Comparison of ENCODE assay signal across 10 cellular contexts in the genomic region with DNA sequence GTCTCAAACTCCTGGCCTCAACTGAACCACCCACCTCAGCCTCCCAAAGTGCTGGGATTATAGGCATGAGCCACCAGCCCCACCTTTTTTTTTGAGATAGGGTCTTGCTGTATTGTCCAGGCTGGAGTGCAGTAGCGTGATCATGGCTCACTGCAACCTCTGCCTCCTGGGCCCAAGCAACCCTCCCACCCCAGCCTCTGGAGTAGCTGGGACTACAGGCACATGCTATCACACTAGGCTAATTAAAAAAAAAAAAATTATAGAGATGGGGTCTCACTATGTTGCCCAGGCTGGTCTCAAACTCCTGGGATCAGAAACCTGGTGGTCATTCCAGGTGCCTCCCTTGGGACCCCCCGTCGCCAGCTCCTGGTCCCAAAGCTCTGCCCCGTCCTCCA. TPM values are rescaled to one million over a fixed set of nuclear protein-coding genes. Genes with fewer than 3 reads are reported as not detected.
DNase-seq lines count a peak whose midpoint lies in the region; ATAC-seq, FAIRE-seq and TF ChIP-seq lines count a peak whose summit lies in the region.
"Had no signal": no experiment of that assay in that cellular context is flagged by ENCODE, and none has a peak within 500 bp of the region (broad histone marks: within the 10 kb centered on the region; RNA-seq: fewer than 3 reads in every experiment).

No MANE protein-coding gene starts in this region.

- intact Hi-C loops in Caco-2 (cut with micrococcal nuclease; ENCODE audit: unreplicated experiment): no loop called here
- intact Hi-C loops in HepG2 (cut with micrococcal nuclease; ENCODE audit: unreplicated experiment): no loop called here
- intact Hi-C loops in spleen (cut with DNase I; ENCODE audit: low total_unique reads): no loop called here
- intact Hi-C loops in mucosa of descending colon (cut with DNase I, micrococcal nuclease): no loop called here

- H3K36me3 Mint-ChIP-seq in Caco-2 (ENCODE audit: insufficient read depth, unreplicated experiment): peaks cover 47% of the 10 kb centered on the region
- no peaks in the 10 kb centered on the region for H3K36me3 Mint-ChIP-seq in astrocyte (ENCODE audit: low read depth, unreplicated experiment)

- TF ChIP-seq EP300 in HepG2 (IDR thresholded peaks at IDR 0.05; ENCODE audit: low read depth in 2 of 2, low read length in 2 of 2) (no peak), HepG2 (CRISPR knock-in tag; IDR thresholded peaks at IDR 0.05; ENCODE audit: borderline replicate concordance) (no peak)

- TF ChIP-seq RAD21 in HepG2 (CRISPR knock-in tag; IDR thresholded peaks at IDR 0.05): no peak

- H3K4me3 ChIP-seq in Caco-2 (ENCODE audit: low read depth, low read length) (no peak overlapping the region), astrocyte (ENCODE audit: insufficient read depth, low read depth, low read length) (no peak overlapping the region), HepG2 (replicated peaks in 1 of 3; ENCODE audit: insufficient read depth in 1 of 3, low read depth in 2 of 3, low read length in 3 of 3) (no peak overlapping the region), spleen (no peak overlapping the region), mucosa of descending colon (no peak overlapping the region)

- peak overlapping the region; percentile 77 for H3K27ac Mint-ChIP-seq in Caco-2 (ENCODE audit: unreplicated experiment)
- H3K27ac Mint-ChIP-seq in astrocyte (ENCODE audit: unreplicated experiment): no peak overlapping the region
- H3K27ac Mint-ChIP-seq: activated T-helper 2 cell treated with anti-CD3 and anti-CD28 coated beads, Interferon-gamma antibody, Interleukin-2, Interleukin-4, amounts not matched to agents 10 μg/mL and 5 μg/mL and 100 μg/mL, durations not matched to agents 14 hours and 24 hours and 36 hours had no signal

- TF ChIP-seq CTCF in Caco-2 (IDR thresholded peaks at IDR 0.05; ENCODE audit: insufficient read depth in 1 of 2, low read depth in 1 of 2, low read length in 1 of 2, severe bottlenecking in 1 of 2, unreplicated experiment in 1 of 2) (no peak), astrocyte (IDR thresholded peaks at IDR 0.05; ENCODE audit: insufficient read depth, low read depth, low read length) (no peak), HepG2 (CRISPR knock-in tag; IDR thresholded peaks at IDR 0.05) (no peak), spleen (IDR thresholded peaks at IDR 0.05 in 8 of 11, conservative IDR thresholded peaks at IDR 0.05 in 3 of 11) (no peak), mucosa of descending colon (IDR thresholded peaks at IDR 0.05) (no peak)

- H3K9me3 ChIP-seq in Caco-2: no peaks in the 10 kb centered on the region
- H3K9me3 ChIP-seq in astrocyte (ENCODE audit: insufficient read depth, low read depth, low read length): no peaks in the 10 kb centered on the region
- H3K9me3 ChIP-seq in HepG2 (ENCODE audit: low read length): no peaks in the 10 kb centered on the region
- H3K9me3 ChIP-seq in spleen: no peaks in the 10 kb centered on the region
- H3K9me3 ChIP-seq in mucosa of descending colon: no peaks in the 10 kb centered on the region

- H3K27me3 Mint-ChIP-seq in Caco-2 (ENCODE audit: insufficient read depth, unreplicated experiment): no peaks in the 10 kb centered on the region
- H3K27me3 Mint-ChIP-seq in astrocyte (ENCODE audit: low read depth, unreplicated experiment): no peaks in the 10 kb centered on the region

- H3K9ac ChIP-seq in astrocyte (ENCODE audit: low read length) (peak overlapping the region; percentile 67), HepG2 (ENCODE audit: insufficient read depth, low read depth, low read length) (no peak overlapping the region)

- H4K20me1 ChIP-seq in astrocyte (ENCODE audit: insufficient read depth, low read length): peaks cover 23% of the 10 kb centered on the region
- peaks cover 8% of the 10 kb centered on the region for H4K20me1 ChIP-seq in HepG2 (ENCODE audit: insufficient read depth, low read length)

- in situ Hi-C loops in HepG2 (cut with HindIII; ENCODE audit: extremely low pct_ligation_motif_present, low pct_unique_long_range_greater_than_20kb): no loop called here

- BruUV-seq in Caco-2 (replicated peaks; lab: Mats Ljungman, UMichigan) (no TSS peak), HepG2 (replicated peaks; lab: Mats Ljungman, UMichigan) (no TSS peak)

- ATAC-seq in HepG2 (no peak), HG02870 (IDR thresholded peaks at IDR 0.05; ENCODE audit: unreplicated experiment) (no peak), mucosa of descending colon (no peak)

- H3K4me2 ChIP-seq in astrocyte (ENCODE audit: low read length): peak overlapping the region; percentile 70
- no peak overlapping the region for H3K4me2 ChIP-seq in HepG2 (ENCODE audit: low read depth, low read length)

- no peaks in the 10 kb centered on the region; the same call in 1 of the 2 replicates for H3K36me3 ChIP-seq in Caco-2 (ENCODE audit: control insufficient read depth, insufficient read depth, low read length)
- no peaks in the 10 kb centered on the region for H3K36me3 ChIP-seq in astrocyte (ENCODE audit: insufficient read depth, low read length)
- peaks cover 2% of the 10 kb centered on the region in 2 experiments; a peak in 1 of 5 replicates for H3K36me3 ChIP-seq in HepG2 (replicated peaks in 1 of 2; ENCODE audit: control insufficient read depth in 1 of 2, insufficient read depth in 2 of 2, low read length in 2 of 2)
- H3K36me3 ChIP-seq in spleen: no peaks in the 10 kb centered on the region
- no peaks in the 10 kb centered on the region for H3K36me3 ChIP-seq in mucosa of descending colon (ENCODE audit: low read depth)

- 100% methylated on average over 4 of the region's 4 CpGs for WGBS in HepG2 (ENCODE audit: low lambda C conversion rate)
- WGBS in spleen, 5 donors: 79 to 93% (median 90%) methylated on average over 4 of the region's 4 CpGs

- no peak for DNase-seq in Caco-2
- DNase-seq in astrocyte (ENCODE audit: low read depth): no peak
- no peak for DNase-seq in HepG2 (ENCODE audit: low spot score)
- DNase-seq in spleen: no peak
- DNase-seq in mucosa of descending colon: no peak
- no peak for DNase-seq in activated gamma-delta T cell (lab: John Stamatoyannopoulos, UW)
- no peak for DNase-seq in EL
- DNase-seq: cerebellar nuclear complex had no signal

- H3K27ac ChIP-seq in astrocyte (ENCODE audit: low read depth, low read length) (peak overlapping the region; percentile 97), HepG2 (ENCODE audit: extremely low read length, insufficient read depth, low read length) (no peak overlapping the region), spleen (peak overlapping the region in 6 of 8 donors; percentile 17 to 89 (median 83))

- CTCF ChIA-PET in Caco-2 (lab: Charles Lee): no interaction called here
- CTCF ChIA-PET in HepG2 (lab: Yijun Ruan, JAX; ENCODE audit: low intra/inter-chr PET ratio, low total read pairs): no interaction called here

- H3K79me2 ChIP-seq in astrocyte (ENCODE audit: insufficient read depth, low read length) (peaks cover 64% of the 10 kb centered on the region), HepG2 (ENCODE audit: insufficient read depth, low read length) (peaks cover 20% of the 10 kb centered on the region)

- TF ChIP-seq POLR2A in HepG2 (IDR thresholded peaks at IDR 0.05; ENCODE audit: insufficient read depth in 1 of 2, low read depth in 2 of 2, low read length in 2 of 2) (no peak), spleen (IDR thresholded peaks at IDR 0.05) (no peak)

- FAIRE-seq in astrocyte (lab: Jason Lieb, UNC) (no peak), HepG2 (lab: Jason Lieb, UNC) (no peak)

- no peaks in the 10 kb centered on the region for H3K9me3 Mint-ChIP-seq in Caco-2 (ENCODE audit: unreplicated experiment)
- no peaks in the 10 kb centered on the region for H3K9me3 Mint-ChIP-seq in astrocyte (ENCODE audit: unreplicated experiment)
- H3K9me3 Mint-ChIP-seq: activated T-helper 2 cell treated with anti-CD3 and anti-CD28 coated beads, Interferon-gamma antibody, Interleukin-2, Interleukin-4, amounts not matched to agents 10 μg/mL and 5 μg/mL and 100 μg/mL, durations not matched to agents 14 hours and 24 hours and 36 hours had no signal

- H3K4me3 Mint-ChIP-seq in Caco-2 (ENCODE audit: unreplicated experiment): no peak overlapping the region
- no peak overlapping the region for H3K4me3 Mint-ChIP-seq in astrocyte (ENCODE audit: unreplicated experiment)

- peaks cover 53% of the 10 kb centered on the region for H3K4me1 ChIP-seq in Caco-2
- peaks cover 74% of the 10 kb centered on the region for H3K4me1 ChIP-seq in astrocyte (ENCODE audit: insufficient read depth, low read length)
- peaks cover 55% of the 10 kb centered on the region for H3K4me1 ChIP-seq in HepG2 (ENCODE audit: insufficient read depth, low read length)
- peaks cover 5 to 60% (median 40%) of the 10 kb centered on the region in 6 donors for H3K4me1 ChIP-seq in spleen
- peaks cover 35% of the 10 kb centered on the region for H3K4me1 ChIP-seq in mucosa of descending colon (ENCODE audit: low read depth)

- POLR2A ChIA-PET in Caco-2 (lab: Charles Lee) (no interaction called here), HepG2 (lab: Yijun Ruan, JAX) (interaction anchor here (1.1 kb wide), 1 partner anchor 25 kb away, joined by 3 read pairs; a partner anchor contains a TSS)

- H3K4me1 Mint-ChIP-seq in Caco-2 (ENCODE audit: low read depth, unreplicated experiment): peaks cover 38% of the 10 kb centered on the region
- peaks cover 33% of the 10 kb centered on the region for H3K4me1 Mint-ChIP-seq in astrocyte (ENCODE audit: low read depth, unreplicated experiment)

- H2AFZ ChIP-seq in astrocyte (ENCODE audit: low read depth, low read length) (no peak overlapping the region), HepG2 (ENCODE audit: low read length) (no peak overlapping the region)

- H3K27me3 ChIP-seq in Caco-2 (replicated peaks; ENCODE audit: control insufficient read depth, insufficient read depth, low read length) (no peaks in the 10 kb centered on the region), astrocyte (ENCODE audit: insufficient read depth, low read length) (no peaks in the 10 kb centered on the region), HepG2 (ENCODE audit: control insufficient read depth in 1 of 2, insufficient read depth in 2 of 2, low read length in 2 of 2) (no peaks in the 10 kb centered on the region), spleen (replicated peaks in 1 of 7) (peaks cover 0 to 22% (median 9%) of the 10 kb centered on the region in 7 donors)

RNA-seq across cellular contexts. Expression of a gene that starts 25.0 kb away (rescaled TPM):
- total RNA-seq in Caco-2 (2022) (53.6 and 54.6 TPM in 2 replicates), astrocyte (19.3 and 20.4 TPM in 2 replicates), HepG2 (2016; rRNA removed; fragmentation: Illumina TruSeq; extraction: Trizol) (16.5 and 17.8 TPM in 2 replicates), spleen (1 to 10 TPM; 2.9 to 6.6 (median 4.6) TPM), mucosa of descending colon (10 to 100 TPM; 10.5 to 30.7 (median 12.7) TPM)
- 8.1 and 9.5 TPM in 2 replicates for total RNA-seq in HepG2 (2016; cell fraction: cytosol; rRNA removed; fragmentation: Illumina TruSeq; extraction: Trizol; ENCODE audit: low read depth)
- total RNA-seq in HepG2 (2016; cell fraction: insoluble cytoplasmic fraction; rRNA removed; fragmentation: Illumina TruSeq; extraction: Trizol): 13.6 and 19.1 TPM in 2 replicates
- total RNA-seq in HepG2 (2016; cell fraction: membrane; rRNA removed; fragmentation: Illumina TruSeq; extraction: Trizol): 17.2 and 18.9 TPM in 2 replicates
- 15.6 and 22.1 TPM in 2 replicates for total RNA-seq in HepG2 (2016; cell fraction: nucleus; rRNA removed; fragmentation: Illumina TruSeq; extraction: Trizol)
- polyA plus RNA-seq in HepG2 (2011; rRNA removed) (26.7 and 28.2 TPM in 2 replicates), spleen (1 to 10 TPM; 2.4 to 3.1 (median 2.6) TPM)
- polyA plus RNA-seq in HepG2 (2011; cell fraction: cytosol; rRNA removed): 12.3 and 16.0 TPM in 2 replicates
- 38.7 and 43.3 TPM in 2 replicates for polyA plus RNA-seq in HepG2 (2011; cell fraction: nucleus; rRNA removed)
- 36.1 and 37.4 TPM in 2 replicates for polyA plus RNA-seq in HepG2 (2012)
- polyA plus RNA-seq in HepG2 (2016; cell fraction: cytosol; fragmentation: Illumina TruSeq; extraction: Trizol; ENCODE audit: low read depth): 10.4 and 12.9 TPM in 2 replicates
- 27.6 and 31.7 TPM in 2 replicates for polyA plus RNA-seq in HepG2 (2016; cell fraction: insoluble cytoplasmic fraction; fragmentation: Illumina TruSeq; extraction: Trizol; ENCODE audit: low read depth)
- polyA plus RNA-seq in HepG2 (2016; cell fraction: membrane; fragmentation: Illumina TruSeq; extraction: Trizol; ENCODE audit: low read depth): 23.3 and 26.7 TPM in 2 replicates
- polyA plus RNA-seq in HepG2 (2016; cell fraction: nucleus; fragmentation: Illumina TruSeq; extraction: Trizol; ENCODE audit: insufficient read depth, low read depth): 51.1 and 66.8 TPM in 2 replicates
- 23.4 and 53.2 TPM in 2 replicates for polyA minus RNA-seq in HepG2 (2011; rRNA and poly(A)+ RNA removed; ENCODE audit: low replicate concordance)
- polyA minus RNA-seq in HepG2 (2011; cell fraction: cytosol; rRNA and poly(A)+ RNA removed): 14.9 and 17.7 TPM in 2 replicates
- polyA minus RNA-seq in HepG2 (2011; cell fraction: nucleus; rRNA and poly(A)+ RNA removed): 15.5 and 16.5 TPM in 2 replicates
